27 cellular contexts compared by ENCODE assay signal in the genomic region with DNA sequence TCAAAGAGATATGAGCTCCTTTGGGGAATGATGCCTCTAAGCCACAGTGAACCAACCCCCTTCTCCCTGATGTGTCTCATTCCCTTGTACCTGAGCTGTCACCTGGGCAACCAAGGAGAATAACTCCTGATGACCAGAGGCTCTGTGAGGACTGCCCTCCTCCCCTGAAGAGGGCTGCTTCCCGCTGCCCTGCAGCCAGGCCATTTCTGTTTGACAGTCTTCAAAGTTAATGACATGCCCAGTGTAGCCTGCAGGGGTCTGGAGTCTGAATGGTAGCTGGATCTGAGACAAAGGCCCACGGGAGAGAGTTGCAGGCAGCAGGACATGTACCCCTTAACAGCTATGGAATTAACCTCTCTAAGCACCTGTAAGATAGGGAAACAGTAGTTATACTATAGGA. TPM values are rescaled to one million over a fixed set of nuclear protein-coding genes. Genes with fewer than 3 reads are reported as not detected.
DNase-seq lines count a peak whose midpoint lies in the region; ATAC-seq and TF ChIP-seq lines count a peak whose summit lies in the region.
"Had no signal": no experiment of that assay in that cellular context is flagged by ENCODE, and none has a peak within 500 bp of the region (broad histone marks: within the 10 kb centered on the region; RNA-seq: fewer than 3 reads in every experiment).

No MANE protein-coding gene starts in this region.

- H3K27ac ChIP-seq in GM23338 (ENCODE audit: low read depth) = no peak overlapping the region
- H3K27ac ChIP-seq in foreskin keratinocyte = no peak overlapping the region
- H3K27ac ChIP-seq: pancreas, right atrium auricular region, tibial nerve had no signal

- H3K27ac Mint-ChIP-seq in GM23338 (no peak overlapping the region), activated B cell treated with CpG ODN at 0.5 μM for 24 hours (peak overlapping the region; percentile 62), nephron progenitor cell (peak overlapping the region; percentile 90)
- H3K27ac Mint-ChIP-seq: activated naive CD4-positive, alpha-beta T cell treated with anti-CD3 and anti-CD28 coated beads, Interleukin-2, amount 50 U/mL, for 24 hours; activated T-helper 2 cell treated with anti-CD3 and anti-CD28 coated beads, Interferon-gamma antibody, Interleukin-2, Interleukin-4, amounts not matched to agents 10 μg/mL and 5 μg/mL and 100 μg/mL, durations not matched to agents 14 hours and 24 hours and 36 hours; CD8-positive, alpha-beta T cell; natural killer cell treated with Interleukin-12 subunit alpha and Interleukin-12 subunit beta and Interleukin-15 and Interleukin-18, amount 100 ng/mL, for 72 hours had no signal

- no peak overlapping the region for H2AFZ ChIP-seq in GM23338

- no peaks in the 10 kb centered on the region for H3K79me2 ChIP-seq in GM23338 (replicated peaks; ENCODE audit: insufficient read depth)

- H3K27me3 ChIP-seq in GM23338 (ENCODE audit: insufficient read depth) = peaks cover 17% of the 10 kb centered on the region; the same call in 1 of the 2 replicates
- no peaks in the 10 kb centered on the region for H3K27me3 ChIP-seq in foreskin keratinocyte
- H3K27me3 ChIP-seq: pancreas, right atrium auricular region, tibial nerve had no signal

- intact Hi-C loops in activated B cell treated with CpG ODN at 0.5 μM for 24 hours (cut with micrococcal nuclease) = no loop called here

- DNase-seq in NCI-H82 (lab: John Stamatoyannopoulos, UW) = peak; percentile 31
- no peak for DNase-seq in NCI-H82 treated with DMSO at 0.1 percent for 48 hours (lab: John Stamatoyannopoulos, UW; ENCODE audit: unreplicated experiment)
- DNase-seq in GM23338 (ENCODE audit: low spot score) = peak; percentile 47
- no peak for DNase-seq in activated B cell treated with CpG ODN at 0.5 μM for 24 hours
- no peak for DNase-seq in nephron progenitor cell
- DNase-seq in foreskin keratinocyte = no peak
- DNase-seq in globus pallidus (ENCODE audit: low spot score) = no peak
- DNase-seq in NCI-H1092 treated with DMSO at 0.1 percent for 48 hours (lab: John Stamatoyannopoulos, UW) = no peak
- DNase-seq: activated CD4-positive, alpha-beta T cell treated with anti-CD3 and anti-CD28 coated beads, Interleukin-2, amount 50 U/mL, for 48 hours; activated CD4-positive, CD25-positive, alpha-beta regulatory T cell; activated CD8-positive, alpha-beta memory T cell treated with anti-CD3 and anti-CD28 coated beads, Interleukin-2, amount 50 U/mL, for 48 hours; aorta; caudate nucleus; CD8-positive, alpha-beta T cell; DMS153; mucosa of descending colon; NCI-H1048; NCI-H187; NCI-H2171 treated with DMSO at 0.1 percent for 48 hours; NCI-H510A treated with DMSO at 0.1 percent for 48 hours; pancreas; SHP77 had no signal

- H4K20me1 ChIP-seq in GM23338 (replicated peaks; ENCODE audit: insufficient read depth) = no peaks in the 10 kb centered on the region

- CTCF ChIA-PET in activated B cell treated with CpG ODN at 0.5 μM for 24 hours (lab: Charles Lee) = no interaction called here

- H3K4me3 ChIP-seq in GM23338 = no peak overlapping the region
- H3K4me3 ChIP-seq: mucosa of descending colon, pancreas, right atrium auricular region, tibial nerve had no signal

- ATAC-seq in GM23338 (peak; percentile 5; the same call in 2 of the 3 replicates), activated B cell treated with CpG ODN at 0.5 μM for 24 hours (ENCODE audit: low read depth) (no peak), foreskin keratinocyte (no peak)
- ATAC-seq: CD8-positive, alpha-beta T cell; mucosa of descending colon; natural killer cell treated with Interleukin-12 subunit alpha and Interleukin-12 subunit beta and Interleukin-15 and Interleukin-18, amount 100 ng/mL, for 72 hours; pancreas had no signal

- peaks cover 17% of the 10 kb centered on the region for H3K36me3 Mint-ChIP-seq in GM23338 (ENCODE audit: low read depth)
- H3K36me3 Mint-ChIP-seq in activated B cell treated with CpG ODN at 0.5 μM for 24 hours (ENCODE audit: low read depth) = peaks cover 33% of the 10 kb centered on the region
- peaks cover 36% of the 10 kb centered on the region for H3K36me3 Mint-ChIP-seq in nephron progenitor cell (ENCODE audit: low read depth)
- H3K36me3 Mint-ChIP-seq: natural killer cell treated with Interleukin-12 subunit alpha and Interleukin-12 subunit beta and Interleukin-15 and Interleukin-18, amount 100 ng/mL, for 72 hours had no signal

- H3K27me3 Mint-ChIP-seq in GM23338 (ENCODE audit: insufficient read depth, low read depth, poor library complexity) (peaks cover 26% of the 10 kb centered on the region), activated B cell treated with CpG ODN at 0.5 μM for 24 hours (no peaks in the 10 kb centered on the region), nephron progenitor cell (ENCODE audit: low read depth, poor library complexity) (no peaks in the 10 kb centered on the region)
- H3K27me3 Mint-ChIP-seq: activated naive CD4-positive, alpha-beta T cell treated with anti-CD3 and anti-CD28 coated beads, Interleukin-2, amount 50 U/mL, for 24 hours; natural killer cell treated with Interleukin-12 subunit alpha and Interleukin-12 subunit beta and Interleukin-15 and Interleukin-18, amount 100 ng/mL, for 72 hours had no signal

- no peaks in the 10 kb centered on the region for H3K9me2 ChIP-seq in GM23338 (ENCODE audit: insufficient read depth)

- no peak overlapping the region for H3K4me2 ChIP-seq in GM23338

- H3K9me3 Mint-ChIP-seq in GM23338 (no peaks in the 10 kb centered on the region), activated B cell treated with CpG ODN at 0.5 μM for 24 hours (no peaks in the 10 kb centered on the region), nephron progenitor cell (no peaks in the 10 kb centered on the region)
- H3K9me3 Mint-ChIP-seq: activated naive CD4-positive, alpha-beta T cell treated with anti-CD3 and anti-CD28 coated beads, Interleukin-2, amount 50 U/mL, for 24 hours; activated T-helper 2 cell treated with anti-CD3 and anti-CD28 coated beads, Interferon-gamma antibody, Interleukin-2, Interleukin-4, amounts not matched to agents 10 μg/mL and 5 μg/mL and 100 μg/mL, durations not matched to agents 14 hours and 24 hours and 36 hours; CD8-positive, alpha-beta T cell; natural killer cell treated with Interleukin-12 subunit alpha and Interleukin-12 subunit beta and Interleukin-15 and Interleukin-18, amount 100 ng/mL, for 72 hours had no signal

- H3K4me1 ChIP-seq in GM23338 (ENCODE audit: insufficient read depth) (peaks cover 8% of the 10 kb centered on the region; the same call in 1 of the 2 replicates), foreskin keratinocyte (no peaks in the 10 kb centered on the region)
- H3K4me1 ChIP-seq: pancreas had no signal

- H3K4me3 Mint-ChIP-seq in GM23338 (no peak overlapping the region), activated B cell treated with CpG ODN at 0.5 μM for 24 hours (no peak overlapping the region), nephron progenitor cell (no peak overlapping the region)
- H3K4me3 Mint-ChIP-seq: activated naive CD4-positive, alpha-beta T cell treated with anti-CD3 and anti-CD28 coated beads, Interleukin-2, amount 50 U/mL, for 24 hours; CD8-positive, alpha-beta T cell; natural killer cell treated with Interleukin-12 subunit alpha and Interleukin-12 subunit beta and Interleukin-15 and Interleukin-18, amount 100 ng/mL, for 72 hours had no signal

- H3K36me3 ChIP-seq in GM23338 (ENCODE audit: insufficient read depth) = no peaks in the 10 kb centered on the region

- H3F3A ChIP-seq in GM23338 (replicated peaks; ENCODE audit: low read depth) = no peaks in the 10 kb centered on the region

- TF ChIP-seq CTCF in GM23338 (conservative IDR thresholded peaks at IDR 0.05; ENCODE audit: low read depth in 2 of 2) (no peak), activated B cell treated with CpG ODN at 0.5 μM for 24 hours (IDR thresholded peaks at IDR 0.05) (no peak), nephron progenitor cell (IDR thresholded peaks at IDR 0.05) (no peak), foreskin keratinocyte (conservative IDR thresholded peaks at IDR 0.05) (no peak)

- POLR2A ChIA-PET in activated B cell treated with CpG ODN at 0.5 μM for 24 hours (lab: Charles Lee) = interaction anchor here (0.5 kb wide), 1 partner anchor 357 kb away, joined by 3 read pairs; no protein-coding TSS in a partner anchor

- H3K4me1 Mint-ChIP-seq in GM23338 (peaks cover 18% of the 10 kb centered on the region), activated B cell treated with CpG ODN at 0.5 μM for 24 hours (peaks cover 33% of the 10 kb centered on the region), nephron progenitor cell (peaks cover 34% of the 10 kb centered on the region)

RNA-seq across cellular contexts. Expression of a gene that starts 3.4 kb away (rescaled TPM):
- total RNA-seq in GM23338 (2014; rRNA removed; shearing (Covaris generic)) = 0.14 TPM in 1 of 2 replicates, not detected in the other
- polyA plus RNA-seq in GM23338 (2016; fragmentation: Nextera tagmentation; extraction: Ambion mirVana) = 0.19 and 0.29 TPM in 2 replicates
- 0.39 and 0.47 TPM in 2 replicates for total RNA-seq in activated B cell treated with CpG ODN at 0.5 μM for 24 hours
- 0.03 and 0.04 TPM in 2 replicates for total RNA-seq in foreskin keratinocyte
- polyA plus RNA-seq in foreskin keratinocyte = not detected in 2 replicates

RNA-seq across cellular contexts. Expression of a gene that starts 45.5 kb away (rescaled TPM):
- 93.3 and 93.9 TPM in 2 replicates for total RNA-seq in GM23338 (2014; rRNA removed; shearing (Covaris generic))
- polyA plus RNA-seq in GM23338 (2016; fragmentation: Nextera tagmentation; extraction: Ambion mirVana) = 30.6 and 31.8 TPM in 2 replicates
- total RNA-seq in activated B cell treated with CpG ODN at 0.5 μM for 24 hours = 39.5 and 43.0 TPM in 2 replicates
- total RNA-seq in foreskin keratinocyte = 74.6 and 76.8 TPM in 2 replicates
- 59.2 and 67.8 TPM in 2 replicates for polyA plus RNA-seq in foreskin keratinocyte

Comparison
In these comparisons a context has a peak if more than half of its experiments do, and no peak if none do; other contexts are left out.
1. DNase-seq: peak in NCI-H82 (single experiment) and GM23338 (single experiment); none in NCI-H82 treated with DMSO at 0.1 percent for 48 hours (single experiment), activated B cell treated with CpG ODN at 0.5 μM for 24 hours (single experiment), nephron progenitor cell (single experiment), foreskin keratinocyte (0 of 2), globus pallidus (single experiment) and NCI-H1092 treated with DMSO at 0.1 percent for 48 hours (single experiment).